Comparison of ENCODE assay signal across 19 cellular contexts in genomic region chr10:133229265-133230022, GRCh38. TPM values are rescaled to one million over a fixed set of nuclear protein-coding genes. Genes with fewer than 3 reads are reported as not detected.
DNase-seq lines count a peak whose midpoint lies in the region; ATAC-seq and TF ChIP-seq lines count a peak whose summit lies in the region.
"Had no signal": no experiment of that assay in that cellular context is flagged by ENCODE, and none has a peak within 500 bp of the region (broad histone marks: within the 10 kb centered on the region; RNA-seq: fewer than 3 reads in every experiment).

No MANE protein-coding gene starts in this region.

- peaks cover 66% of the 10 kb centered on the region for H3K27me3 ChIP-seq in hepatocyte

- H3K27me3 Mint-ChIP-seq in activated CD4-positive, alpha-beta T cell treated with anti-CD3 and anti-CD28 coated beads, Interleukin-2, amount 10 ng/mL, durations not matched to agents 24 days and 14 days = peaks cover 53% of the 10 kb centered on the region
- peaks cover 60% of the 10 kb centered on the region for H3K27me3 Mint-ChIP-seq in T-helper 1 cell treated with Interleukin-12 subunit alpha and Interleukin-12 subunit beta and Interleukin-4 antibody, amounts not matched to agents 30 μg/mL and 1 μg/mL, for 36 hours (ENCODE audit: low read depth)
- peaks cover 79% of the 10 kb centered on the region for H3K27me3 Mint-ChIP-seq in progenitor cell of endocrine pancreas

- H3K4me2 ChIP-seq in hepatocyte = peak overlapping the region; percentile 68

- H3K4me1 ChIP-seq in hepatocyte (ENCODE audit: insufficient read depth) = no peaks in the 10 kb centered on the region
- H3K4me1 ChIP-seq: gastrocnemius medialis, SJSA1 had no signal

- H3K4me1 Mint-ChIP-seq in activated CD4-positive, alpha-beta T cell treated with anti-CD3 and anti-CD28 coated beads, Interleukin-2, amount 10 ng/mL, durations not matched to agents 24 days and 14 days = peaks cover 21% of the 10 kb centered on the region
- peaks cover 8% of the 10 kb centered on the region for H3K4me1 Mint-ChIP-seq in T-helper 1 cell treated with Interleukin-12 subunit alpha and Interleukin-12 subunit beta and Interleukin-4 antibody, amounts not matched to agents 30 μg/mL and 1 μg/mL, for 36 hours (ENCODE audit: low read depth)
- H3K4me1 Mint-ChIP-seq in progenitor cell of endocrine pancreas (ENCODE audit: low read depth) = peaks cover 2% of the 10 kb centered on the region

- H3K27ac Mint-ChIP-seq in activated CD4-positive, alpha-beta T cell treated with anti-CD3 and anti-CD28 coated beads, Interleukin-2, amount 10 ng/mL, durations not matched to agents 24 days and 14 days = peak overlapping the region; percentile 44
- H3K27ac Mint-ChIP-seq in T-helper 1 cell treated with Interleukin-12 subunit alpha and Interleukin-12 subunit beta and Interleukin-4 antibody, amounts not matched to agents 30 μg/mL and 1 μg/mL, for 36 hours = peak overlapping the region; percentile 67
- H3K27ac Mint-ChIP-seq in progenitor cell of endocrine pancreas = no peak overlapping the region

- 20% methylated on average over 39 of the region's 58 CpGs for WGBS in hepatocyte (ENCODE audit: low lambda C conversion rate, missing lambda C conversion rate)

- no peak for ATAC-seq in activated CD4-positive, CD25-positive, alpha-beta regulatory T cell treated with anti-CD3 and anti-CD28 coated beads, Interleukin-2, amount 50 U/mL, for 24 hours
- no peak for ATAC-seq in GM18505 (IDR thresholded peaks at IDR 0.05; ENCODE audit: unreplicated experiment)
- ATAC-seq: gastrocnemius medialis had no signal

- H4K20me1 ChIP-seq in hepatocyte (ENCODE audit: insufficient read depth, poor library complexity, severe bottlenecking) = no peaks in the 10 kb centered on the region

- intact Hi-C loops in activated CD4-positive, alpha-beta T cell treated with anti-CD3 and anti-CD28 coated beads, Interleukin-2, amount 10 ng/mL, durations not matched to agents 24 days and 14 days (cut with micrococcal nuclease) = no loop called here

- no peaks in the 10 kb centered on the region for H3K9me2 ChIP-seq in hepatocyte (replicated peaks; ENCODE audit: insufficient read depth)

- no peak overlapping the region for H3K4me3 ChIP-seq in hepatocyte
- H3K4me3 ChIP-seq: gastrocnemius medialis, SJSA1 had no signal

- no peaks in the 10 kb centered on the region for H3K9me3 ChIP-seq in hepatocyte (ENCODE audit: low read depth)
- H3K9me3 ChIP-seq: gastrocnemius medialis, SJSA1 had no signal

- no peaks in the 10 kb centered on the region for H3K9me3 Mint-ChIP-seq in activated CD4-positive, alpha-beta T cell treated with anti-CD3 and anti-CD28 coated beads, Interleukin-2, amount 10 ng/mL, durations not matched to agents 24 days and 14 days
- no peaks in the 10 kb centered on the region for H3K9me3 Mint-ChIP-seq in T-helper 1 cell treated with Interleukin-12 subunit alpha and Interleukin-12 subunit beta and Interleukin-4 antibody, amounts not matched to agents 30 μg/mL and 1 μg/mL, for 36 hours
- no peaks in the 10 kb centered on the region for H3K9me3 Mint-ChIP-seq in progenitor cell of endocrine pancreas (ENCODE audit: low read depth)

- TF ChIP-seq CTCF in hepatocyte (IDR thresholded peaks at IDR 0.05; ENCODE audit: poor library complexity) = no peak
- TF ChIP-seq CTCF in progenitor cell of endocrine pancreas (IDR thresholded peaks at IDR 0.05; ENCODE audit: unreplicated experiment) = no peak

- H3K79me2 ChIP-seq in hepatocyte = no peaks in the 10 kb centered on the region

- TF ChIP-seq POLR2A in GM18505 (IDR thresholded peaks at IDR 0.05; ENCODE audit: borderline replicate concordance, extremely low read depth, insufficient read depth, insufficient read length) = no peak

- H3K36me3 Mint-ChIP-seq in activated CD4-positive, alpha-beta T cell treated with anti-CD3 and anti-CD28 coated beads, Interleukin-2, amount 10 ng/mL, durations not matched to agents 24 days and 14 days (ENCODE audit: low read depth) = peaks cover 2% of the 10 kb centered on the region
- H3K36me3 Mint-ChIP-seq in T-helper 1 cell treated with Interleukin-12 subunit alpha and Interleukin-12 subunit beta and Interleukin-4 antibody, amounts not matched to agents 30 μg/mL and 1 μg/mL, for 36 hours (ENCODE audit: low read depth) = no peaks in the 10 kb centered on the region
- H3K36me3 Mint-ChIP-seq in progenitor cell of endocrine pancreas (ENCODE audit: insufficient read depth) = no peaks in the 10 kb centered on the region

- H3K4me3 Mint-ChIP-seq in activated CD4-positive, alpha-beta T cell treated with anti-CD3 and anti-CD28 coated beads, Interleukin-2, amount 10 ng/mL, durations not matched to agents 24 days and 14 days = peak overlapping the region; percentile 51
- H3K4me3 Mint-ChIP-seq in T-helper 1 cell treated with Interleukin-12 subunit alpha and Interleukin-12 subunit beta and Interleukin-4 antibody, amounts not matched to agents 30 μg/mL and 1 μg/mL, for 36 hours = peak overlapping the region; percentile 14
- peak overlapping the region; percentile 57 for H3K4me3 Mint-ChIP-seq in progenitor cell of endocrine pancreas (ENCODE audit: low read depth)

- H2AFZ ChIP-seq in hepatocyte = no peak overlapping the region

- no peak for DNase-seq in activated CD4-positive, alpha-beta T cell treated with anti-CD3 and anti-CD28 coated beads, Interleukin-2, amount 10 ng/mL, durations not matched to agents 24 days and 14 days
- DNase-seq in activated CD4-positive, alpha-beta T cell treated with anti-CD3 and anti-CD28 coated beads for 4 hours = no peak
- DNase-seq in hepatocyte (ENCODE audit: low spot score) (no peak), progenitor cell of endocrine pancreas (ENCODE audit: low spot score, unreplicated experiment) (no peak), A172 (ENCODE audit: low spot score) (no peak)
- DNase-seq: activated CD8-positive, alpha-beta memory T cell treated with anti-CD3 and anti-CD28 coated beads for 24 hours; central memory CD4-positive, alpha-beta T cell; gastrocnemius medialis; NCI-H187; NCI-H524; OCI-M1 had no signal

- no peak overlapping the region for H3K27ac ChIP-seq in hepatocyte
- H3K27ac ChIP-seq: gastrocnemius medialis, SJSA1 had no signal

- H3K36me3 ChIP-seq in hepatocyte (replicated peaks; ENCODE audit: insufficient read depth, low read depth) = no peaks in the 10 kb centered on the region
- H3K36me3 ChIP-seq: gastrocnemius medialis, SJSA1 had no signal

RNA-seq across cellular contexts. Expression of gene UTF1, which starts 0.6 kb away (rescaled TPM):
- total RNA-seq in activated CD4-positive, alpha-beta T cell treated with anti-CD3 and anti-CD28 coated beads, Interleukin-2, amount 10 ng/mL, durations not matched to agents 24 days and 14 days = 0.17 and 0.19 TPM in 2 replicates
- total RNA-seq in hepatocyte = not detected in 2 replicates
- polyA plus RNA-seq in hepatocyte = not detected in 2 replicates
- not detected in 2 replicates for total RNA-seq in progenitor cell of endocrine pancreas
- total RNA-seq in A172 (2014; rRNA removed; shearing (Covaris generic)) = not detected in 2 replicates
- total RNA-seq: gastrocnemius medialis, kidney, mesenteric fat pad, osteocyte, SJSA1, skeletal muscle tissue had no signal

RNA-seq across cellular contexts. Expression of gene VENTX, which starts 8.2 kb away (rescaled TPM):
- not detected in 2 replicates for total RNA-seq in activated CD4-positive, alpha-beta T cell treated with anti-CD3 and anti-CD28 coated beads, Interleukin-2, amount 10 ng/mL, durations not matched to agents 24 days and 14 days
- total RNA-seq in hepatocyte (not detected in 2 replicates), progenitor cell of endocrine pancreas (1.2 TPM in 2 replicates)
- polyA plus RNA-seq in hepatocyte = not detected in 2 replicates
- not detected in 2 replicates for total RNA-seq in A172 (2014; rRNA removed; shearing (Covaris generic))
- total RNA-seq: osteocyte, SJSA1, skeletal muscle tissue had no signal

RNA-seq across cellular contexts. Expression of gene ADAM8, which starts 47.2 kb away (rescaled TPM):
- total RNA-seq in activated CD4-positive, alpha-beta T cell treated with anti-CD3 and anti-CD28 coated beads, Interleukin-2, amount 10 ng/mL, durations not matched to agents 24 days and 14 days = 143 and 165 TPM in 2 replicates
- total RNA-seq in hepatocyte (1.9 and 5.1 TPM in 2 replicates), progenitor cell of endocrine pancreas (13.7 and 16.3 TPM in 2 replicates)
- 3.0 and 5.4 TPM in 2 replicates for polyA plus RNA-seq in hepatocyte
- 0.31 and 0.93 TPM in 2 replicates for total RNA-seq in A172 (2014; rRNA removed; shearing (Covaris generic))
- total RNA-seq: SJSA1 had no signal
